In the genomic region with DNA sequence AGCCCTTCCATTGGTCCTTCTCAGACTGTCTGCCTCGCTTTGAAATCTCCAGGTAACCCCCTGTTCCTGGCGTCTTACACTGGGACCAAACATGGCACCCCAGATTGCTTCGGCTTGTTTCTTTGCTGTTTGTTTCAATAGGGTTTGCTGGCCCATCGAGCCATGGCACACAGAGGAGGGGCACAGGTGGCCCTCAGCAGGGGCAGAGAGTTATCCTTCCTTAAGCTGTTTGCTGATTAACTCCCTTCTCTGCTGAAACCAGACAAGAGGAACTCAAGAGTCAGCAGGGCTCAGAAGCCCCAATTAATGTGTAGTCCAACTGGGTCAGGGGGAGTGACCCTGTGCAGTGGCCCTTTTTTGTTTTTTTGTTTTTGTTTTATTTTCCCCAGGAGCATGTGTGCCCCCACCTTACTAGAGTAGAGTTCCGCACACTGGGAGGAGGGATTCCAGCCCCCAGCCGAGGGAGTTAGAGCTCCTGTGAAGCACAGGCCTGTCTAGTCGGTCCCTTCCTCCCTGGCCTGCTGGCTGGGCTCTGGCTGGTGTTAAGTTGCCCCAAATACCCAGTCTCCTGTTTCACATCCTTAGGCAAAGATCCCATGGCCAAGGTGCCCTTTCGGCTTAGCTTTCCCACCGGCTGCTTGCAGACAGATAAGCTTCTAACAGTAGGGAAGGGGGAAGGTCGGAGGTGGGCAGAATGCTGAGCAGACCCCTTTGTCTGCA, we compare ENCODE assay signal across 8 cellular contexts. TPM values are rescaled to one million over a fixed set of nuclear protein-coding genes. Genes with fewer than 3 reads are reported as not detected.
DNase-seq lines count a peak whose midpoint lies in the region; ATAC-seq, FAIRE-seq and TF ChIP-seq lines count a peak whose summit lies in the region.

No MANE protein-coding gene starts in this region.

- CTCF ChIA-PET in activated CD8-positive, alpha-beta T cell treated with anti-CD3 and anti-CD28 coated beads for 36 hours (lab: Charles Lee), result interaction anchor here (1.1 to 1.4 kb wide), 2 partner anchors 57 to 71 kb away, joined by 3 read pairs; no protein-coding TSS in a partner anchor

- ATAC-seq in activated CD8-positive, alpha-beta T cell treated with anti-CD3 and anti-CD28 coated beads for 36 hours, result no peak
- ATAC-seq in HG03342 (IDR thresholded peaks at IDR 0.05; ENCODE audit: unreplicated experiment), result no peak
- ATAC-seq in GM21786 (IDR thresholded peaks at IDR 0.05; ENCODE audit: unreplicated experiment), result no peak

- H3K4me1 ChIP-seq in GM23248 (ENCODE audit: insufficient read depth), result peaks cover 82% of the 10 kb centered on the region
- H3K4me1 ChIP-seq in small intestine (ENCODE audit: control insufficient read depth in 2 of 2, insufficient read depth in 1 of 2, low read depth in 1 of 2, low read length in 1 of 2), result peaks cover 31 to 51% of the 10 kb centered on the region in 2 donors

- peaks cover 47% of the 10 kb centered on the region for H3F3A ChIP-seq in GM23248 (ENCODE audit: insufficient read depth)

- no peaks in the 10 kb centered on the region for H3K36me3 ChIP-seq in GM23248 (ENCODE audit: low read depth)
- H3K36me3 ChIP-seq in small intestine (ENCODE audit: control insufficient read depth in 2 of 2, insufficient read depth in 2 of 2, low read length in 2 of 2), result no peaks in the 10 kb centered on the region

- H3K27ac ChIP-seq in GM23248 (peak overlapping the region; percentile 96), layer of hippocampus (ENCODE audit: low read depth, low read length) (peak overlapping the region; percentile 95), small intestine (ENCODE audit: low read depth in 1 of 2, low read length in 1 of 2) (peak overlapping the region; percentile 5 to 94)

- H3K27me3 Mint-ChIP-seq in activated CD8-positive, alpha-beta T cell treated with anti-CD3 and anti-CD28 coated beads for 36 hours, result no peaks in the 10 kb centered on the region

- 66 to 71% methylated on average over 10 of the region's 10 CpGs for WGBS in GM23248 (ENCODE audit: low coverage in 1 of 2, low lambda C conversion rate in 2 of 2, missing lambda C conversion rate in 2 of 2), 2 experiments
- WGBS in small intestine, 3 donors, result 82 to 85% (median 85%) methylated on average over 10 of the region's 10 CpGs

- no peaks in the 10 kb centered on the region for H4K20me1 ChIP-seq in GM23248 (ENCODE audit: insufficient read depth)

- H3K79me2 ChIP-seq in GM23248 (ENCODE audit: insufficient read depth), result peaks cover 62% of the 10 kb centered on the region

- TF ChIP-seq CTCF in activated CD8-positive, alpha-beta T cell treated with anti-CD3 and anti-CD28 coated beads for 36 hours (IDR thresholded peaks at IDR 0.05), result no peak
- no peak for TF ChIP-seq CTCF in D721Med (IDR thresholded peaks at IDR 0.05; ENCODE audit: insufficient read depth, missing control alignments)

- H3K4me1 Mint-ChIP-seq in activated CD8-positive, alpha-beta T cell treated with anti-CD3 and anti-CD28 coated beads for 36 hours (ENCODE audit: low read depth), result peaks cover 80% of the 10 kb centered on the region

- peak overlapping the region; percentile 6 for H3K4me2 ChIP-seq in GM23248 (ENCODE audit: unreplicated experiment)

- H3K9me2 ChIP-seq in GM23248 (ENCODE audit: insufficient read depth), result no peaks in the 10 kb centered on the region

- H2AFZ ChIP-seq in GM23248, result no peak overlapping the region

- intact Hi-C loops in activated CD8-positive, alpha-beta T cell treated with anti-CD3 and anti-CD28 coated beads for 36 hours (cut with micrococcal nuclease), result loop anchor here (5.0 kb wide), 1 partner anchor 38 kb away; a partner anchor contains a TSS

- in situ Hi-C loops in GM23248 (cut with MboI), result no loop called here

- H3K4me3 ChIP-seq in GM23248 (no peak overlapping the region), small intestine (ENCODE audit: low read depth in 1 of 2, low read length in 2 of 2) (no peak overlapping the region)

- no peak for DNase-seq in GM23248
- DNase-seq in activated CD8-positive, alpha-beta T cell treated with anti-CD3 and anti-CD28 coated beads for 36 hours, result no peak
- DNase-seq in small intestine, result no peak
- DNase-seq in D721Med (ENCODE audit: insufficient read length, low spot score), result no peak
- no peak for DNase-seq in cerebellum (ENCODE audit: low spot score)

- H3K27ac Mint-ChIP-seq in activated CD8-positive, alpha-beta T cell treated with anti-CD3 and anti-CD28 coated beads for 36 hours, result peak overlapping the region; percentile 91

- peaks cover 3% of the 10 kb centered on the region for H3K36me3 Mint-ChIP-seq in activated CD8-positive, alpha-beta T cell treated with anti-CD3 and anti-CD28 coated beads for 36 hours (ENCODE audit: low read depth)

- POLR2A ChIA-PET in activated CD8-positive, alpha-beta T cell treated with anti-CD3 and anti-CD28 coated beads for 36 hours (lab: Charles Lee), result interaction anchor here (1.0 to 1.4 kb wide), 3 partner anchors 8 to 40 kb away, joined by 3 to 6 read pairs (median 4); a partner anchor contains a TSS

- H3K9me3 ChIP-seq in GM23248 (ENCODE audit: low read depth) (no peaks in the 10 kb centered on the region), small intestine (ENCODE audit: control insufficient read depth, low read depth) (no peaks in the 10 kb centered on the region)

- H3K27me3 ChIP-seq in GM23248 (replicated peaks; ENCODE audit: insufficient read depth), result no peaks in the 10 kb centered on the region
- no peaks in the 10 kb centered on the region for H3K27me3 ChIP-seq in layer of hippocampus (ENCODE audit: control insufficient read depth, insufficient read depth, low read length)
- H3K27me3 ChIP-seq in small intestine (ENCODE audit: control insufficient read depth in 2 of 2, insufficient read depth in 2 of 2, low read length in 2 of 2), result no peaks in the 10 kb centered on the region

- peak overlapping the region; percentile 74; the same call in 1 of the 2 replicates for H3K9ac ChIP-seq in GM23248

- FAIRE-seq in small intestine (lab: Jason Lieb, UNC), result no peak
- FAIRE-seq in D721Med (lab: Jason Lieb, UNC), result no peak

- no peaks in the 10 kb centered on the region for H3K9me3 Mint-ChIP-seq in activated CD8-positive, alpha-beta T cell treated with anti-CD3 and anti-CD28 coated beads for 36 hours

- no peak overlapping the region for H3K4me3 Mint-ChIP-seq in activated CD8-positive, alpha-beta T cell treated with anti-CD3 and anti-CD28 coated beads for 36 hours

RNA-seq across cellular contexts. Expression of a gene that starts 39.3 kb away (rescaled TPM):
- total RNA-seq in GM23248 (2014; rRNA removed; shearing (Covaris generic)), result 5.8 and 6.6 TPM in 2 replicates
- polyA plus RNA-seq in GM23248 (2016; fragmentation: Nextera tagmentation; extraction: Ambion mirVana), result 9.0 and 9.6 TPM in 2 replicates
- total RNA-seq in activated CD8-positive, alpha-beta T cell treated with anti-CD3 and anti-CD28 coated beads for 36 hours, result 1 to 10 TPM; 4.2 to 4.9 TPM
- polyA plus RNA-seq in small intestine, result 1 to 10 TPM; 4.9 to 8.0 (median 7.6) TPM
- 12.2 TPM for total RNA-seq in cerebellum
